Comparison of ENCODE assay signal across 1 cellular context in the genomic region with DNA sequence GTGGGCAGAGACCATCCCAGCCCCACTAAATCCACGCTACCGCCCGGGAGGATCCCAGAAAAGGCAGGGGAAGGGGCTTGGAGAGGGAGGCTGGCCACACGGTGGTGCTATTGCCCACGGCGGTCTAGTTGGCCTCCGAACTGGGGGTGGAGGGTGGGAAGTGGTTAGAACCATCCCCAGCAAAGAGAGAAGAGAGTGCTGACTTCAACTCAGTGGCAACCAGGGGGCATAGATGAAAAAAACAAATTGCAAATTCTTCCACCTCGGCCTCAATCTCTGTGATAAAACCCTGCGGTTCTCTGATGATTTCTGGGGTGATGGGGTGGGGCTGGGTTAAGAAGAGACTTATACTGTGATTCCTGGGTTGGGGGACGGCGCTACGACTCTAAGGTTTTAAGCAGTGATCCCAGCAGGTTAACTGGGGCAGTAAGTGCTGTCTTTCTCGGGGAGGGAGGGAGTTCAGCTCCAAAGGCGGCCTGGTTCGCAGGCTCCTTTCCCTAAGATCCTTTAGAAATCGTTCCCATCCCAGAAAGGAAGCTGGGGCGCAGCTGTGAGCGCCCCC.
TF ChIP-seq lines count a peak whose summit lies in the region.

No MANE protein-coding gene starts in this region.

TF ChIP-seq in HEK293, 187 proteins besides CTCF, POLR2A, EP300 and RAD21 (continued from another document):
- TF ChIP-seq, protein P1, sequence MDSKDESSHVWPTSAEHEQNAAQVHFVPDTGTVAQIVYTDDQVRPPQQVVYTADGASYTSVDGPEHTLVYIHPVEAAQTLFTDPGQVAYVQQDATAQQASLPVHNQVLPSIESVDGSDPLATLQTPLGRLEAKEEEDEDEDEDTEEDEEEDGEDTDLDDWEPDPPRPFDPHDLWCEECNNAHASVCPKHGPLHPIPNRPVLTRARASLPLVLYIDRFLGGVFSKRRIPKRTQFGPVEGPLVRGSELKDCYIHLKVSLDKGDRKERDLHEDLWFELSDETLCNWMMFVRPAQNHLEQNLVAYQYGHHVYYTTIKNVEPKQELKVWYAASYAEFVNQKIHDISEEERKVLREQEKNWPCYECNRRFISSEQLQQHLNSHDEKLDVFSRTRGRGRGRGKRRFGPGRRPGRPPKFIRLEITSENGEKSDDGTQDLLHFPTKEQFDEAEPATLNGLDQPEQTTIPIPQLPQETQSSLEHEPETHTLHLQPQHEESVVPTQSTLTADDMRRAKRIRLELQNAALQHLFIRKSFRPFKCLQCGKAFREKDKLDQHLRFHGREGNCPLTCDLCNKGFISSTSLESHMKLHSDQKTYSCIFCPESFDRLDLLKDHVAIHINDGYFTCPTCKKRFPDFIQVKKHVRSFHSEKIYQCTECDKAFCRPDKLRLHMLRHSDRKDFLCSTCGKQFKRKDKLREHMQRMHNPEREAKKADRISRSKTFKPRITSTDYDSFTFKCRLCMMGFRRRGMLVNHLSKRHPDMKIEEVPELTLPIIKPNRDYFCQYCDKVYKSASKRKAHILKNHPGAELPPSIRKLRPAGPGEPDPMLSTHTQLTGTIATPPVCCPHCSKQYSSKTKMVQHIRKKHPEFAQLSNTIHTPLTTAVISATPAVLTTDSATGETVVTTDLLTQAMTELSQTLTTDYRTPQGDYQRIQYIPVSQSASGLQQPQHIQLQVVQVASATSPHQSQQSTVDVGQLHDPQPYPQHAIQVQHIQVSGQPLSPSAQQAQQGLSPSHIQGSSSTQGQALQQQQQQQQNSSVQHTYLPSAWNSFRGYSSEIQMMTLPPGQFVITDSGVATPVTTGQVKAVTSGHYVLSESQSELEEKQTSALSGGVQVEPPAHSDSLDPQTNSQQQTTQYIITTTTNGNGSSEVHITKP (tag by site-specific recombination; IDR thresholded peaks at IDR 0.05) = peak; percentile 64; the same call in 1 of the 2 replicates
- TF ChIP-seq IKZF3 (tag by site-specific recombination; IDR thresholded peaks at IDR 0.05) (peak; percentile 64), ZNF2 (tag by site-specific recombination; IDR thresholded peaks at IDR 0.05) (peak; percentile 72; the same call in 1 of the 2 replicates), ZNF561 (tag by site-specific recombination; IDR thresholded peaks at IDR 0.05; ENCODE audit: borderline replicate concordance) (peak; percentile 32; the same call in 1 of the 2 replicates), EGR2 (tag by site-specific recombination; IDR thresholded peaks at IDR 0.05; ENCODE audit: low read depth) (peak; percentile 68; the same call in 1 of the 2 replicates), ZNF19 (tag by site-specific recombination; IDR thresholded peaks at IDR 0.05; ENCODE audit: low read depth) (no peak), GLIS1 (tag by site-specific recombination; IDR thresholded peaks at IDR 0.05) (peak; percentile 69)
- TF ChIP-seq, protein P2, sequence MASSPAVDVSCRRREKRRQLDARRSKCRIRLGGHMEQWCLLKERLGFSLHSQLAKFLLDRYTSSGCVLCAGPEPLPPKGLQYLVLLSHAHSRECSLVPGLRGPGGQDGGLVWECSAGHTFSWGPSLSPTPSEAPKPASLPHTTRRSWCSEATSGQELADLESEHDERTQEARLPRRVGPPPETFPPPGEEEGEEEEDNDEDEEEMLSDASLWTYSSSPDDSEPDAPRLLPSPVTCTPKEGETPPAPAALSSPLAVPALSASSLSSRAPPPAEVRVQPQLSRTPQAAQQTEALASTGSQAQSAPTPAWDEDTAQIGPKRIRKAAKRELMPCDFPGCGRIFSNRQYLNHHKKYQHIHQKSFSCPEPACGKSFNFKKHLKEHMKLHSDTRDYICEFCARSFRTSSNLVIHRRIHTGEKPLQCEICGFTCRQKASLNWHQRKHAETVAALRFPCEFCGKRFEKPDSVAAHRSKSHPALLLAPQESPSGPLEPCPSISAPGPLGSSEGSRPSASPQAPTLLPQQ (tag by site-specific recombination; IDR thresholded peaks at IDR 0.05) = no peak
TF ChIP-seq in HEK293: peak in this region for 16.
